ENCODE assay signal across 8 cellular contexts in genomic region chr3:13346481-13347389, GRCh38.
DNase-seq lines count a peak whose midpoint lies in the region; ATAC-seq and TF ChIP-seq lines count a peak whose summit lies in the region.

No MANE protein-coding gene starts in this region.

- H3K79me2 ChIP-seq in HCT116 (ENCODE audit: insufficient read depth, low read length) (no peaks in the 10 kb centered on the region), MM.1S (ENCODE audit: low read length) (peaks cover 6% of the 10 kb centered on the region)

- CTCF ChIA-PET in HCT116 (lab: Charles Lee): no interaction called here

- no peak overlapping the region for H3K4me2 ChIP-seq in HCT116 (ENCODE audit: low read length)
- H3K4me2 ChIP-seq in MM.1S (ENCODE audit: low read depth, low read length): no peak overlapping the region

- no peak for DNase-seq in HCT116 (ENCODE audit: low read depth, low spot score)
- peak; percentile 61 for DNase-seq in activated CD4-positive, CD25-positive, alpha-beta regulatory T cell treated with anti-CD3 and anti-CD28 coated beads, Interleukin-2, amount 50 U/mL, for 72 hours
- DNase-seq in colonic mucosa: peak; percentile 20
- DNase-seq in retinal pigment epithelial cell (ENCODE audit: low read depth): peak; percentile 32
- DNase-seq in NCI-H2196 (lab: John Stamatoyannopoulos, UW; ENCODE audit: unreplicated experiment): no peak
- DNase-seq in MM.1S: no peak

- TF ChIP-seq POLR2A in HCT116 (IDR thresholded peaks at IDR 0.05; ENCODE audit: borderline replicate concordance, extremely low read depth, insufficient read depth, insufficient read length): no peak

- no peak overlapping the region for H2AFZ ChIP-seq in HCT116 (ENCODE audit: low read depth, low read length, poor library complexity, severe bottlenecking)
- H2AFZ ChIP-seq in MM.1S (ENCODE audit: low read length): no peak overlapping the region

- POLR2A ChIA-PET in HCT116 (lab: Charles Lee): no interaction called here

- no TSS peak for BruUV-seq in HCT116 (replicated peaks; lab: Mats Ljungman, UMichigan)

- H3K36me3 ChIP-seq in HCT116 (ENCODE audit: control insufficient read depth in 1 of 2, insufficient read depth in 2 of 2, low read length in 2 of 2): peaks cover 16 to 19% of the 10 kb centered on the region in 2 experiments; a peak in 3 of 4 replicates
- H3K36me3 ChIP-seq in colonic mucosa: no peaks in the 10 kb centered on the region
- H3K36me3 ChIP-seq in MM.1S (replicated peaks; ENCODE audit: insufficient read depth, low read length): peaks cover 8% of the 10 kb centered on the region

- H3K4me3 ChIP-seq in HCT116 (replicated peaks in 1 of 2; ENCODE audit: low read depth in 1 of 2, low read length in 2 of 2) (no peak overlapping the region), colonic mucosa (no peak overlapping the region), retinal pigment epithelial cell (ENCODE audit: low read length) (no peak overlapping the region), MM.1S (ENCODE audit: low read length) (no peak overlapping the region)

- ATAC-seq in HCT116 (0 out of 2 replicates have a peak, but pooled peaks have one; percentile 18), GM18858 (IDR thresholded peaks at IDR 0.05; ENCODE audit: unreplicated experiment) (no peak), GM18520 (IDR thresholded peaks at IDR 0.05; ENCODE audit: unreplicated experiment) (no peak)

- H3F3A ChIP-seq in MM.1S (ENCODE audit: insufficient read depth, low read length): no peaks in the 10 kb centered on the region

- H3K4me1 ChIP-seq in HCT116 (ENCODE audit: control insufficient read depth in 1 of 2, insufficient read depth in 2 of 2, low read length in 2 of 2) (no peaks in the 10 kb centered on the region), colonic mucosa (no peaks in the 10 kb centered on the region), MM.1S (ENCODE audit: low read length) (peaks cover 6% of the 10 kb centered on the region; the same call in 1 of the 2 replicates)

- no peak for TF ChIP-seq RAD21 in HCT116 (IDR thresholded peaks at IDR 0.05; ENCODE audit: low read depth)

- RAD21 ChIA-PET in HCT116 (lab: Charles Lee; ENCODE audit: low non-redundant PET in 1 of 2, low total read pairs in 2 of 2, uncharacterized antibody in 2 of 2, unreplicated experiment in 2 of 2): no interaction called here

- H3K9me2 ChIP-seq in HCT116 (ENCODE audit: insufficient read depth) (no peaks in the 10 kb centered on the region), MM.1S (replicated peaks; ENCODE audit: insufficient read depth, low read length) (no peaks in the 10 kb centered on the region)

- TF ChIP-seq CTCF in HCT116 (IDR thresholded peaks at IDR 0.05 in 2 of 3, conservative IDR thresholded peaks at IDR 0.05 in 1 of 3; ENCODE audit: borderline replicate concordance in 1 of 3, insufficient read depth in 1 of 3, low read depth in 2 of 3, low read length in 2 of 3) (no peak), colonic mucosa (IDR thresholded peaks at IDR 0.05) (no peak), retinal pigment epithelial cell (conservative IDR thresholded peaks at IDR 0.05; ENCODE audit: low read depth, low read length) (peak; percentile 35), MM.1S (IDR thresholded peaks at IDR 0.05; ENCODE audit: low read length) (no peak)

- H3K27ac ChIP-seq in HCT116 (ENCODE audit: low read depth, low read length) (no peak overlapping the region), colonic mucosa (no peak overlapping the region), MM.1S (ENCODE audit: low read length) (no peak overlapping the region)

- H3K9ac ChIP-seq in HCT116 (ENCODE audit: low read length) (no peak overlapping the region), colonic mucosa (ENCODE audit: low read depth in 2 of 2, low read length in 2 of 2) (no peak overlapping the region), MM.1S (ENCODE audit: low read length) (no peak overlapping the region)

- no peaks in the 10 kb centered on the region for H3K9me3 ChIP-seq in HCT116 (ENCODE audit: control insufficient read depth in 1 of 2, insufficient read depth in 1 of 2, low read depth in 1 of 2, low read length in 2 of 2)
- H3K9me3 ChIP-seq in colonic mucosa: no peaks in the 10 kb centered on the region
- H3K9me3 ChIP-seq in MM.1S (replicated peaks; ENCODE audit: insufficient read depth, low read length): no peaks in the 10 kb centered on the region

- no peaks in the 10 kb centered on the region for H3K27me3 ChIP-seq in HCT116 (ENCODE audit: insufficient read depth, low read length)
- no peaks in the 10 kb centered on the region for H3K27me3 ChIP-seq in colonic mucosa
- H3K27me3 ChIP-seq in MM.1S (replicated peaks; ENCODE audit: insufficient read depth, low read length): no peaks in the 10 kb centered on the region

- intact Hi-C loops in HCT116 (cut with micrococcal nuclease): no loop called here
- intact Hi-C loops in colonic mucosa (cut with DNase I): no loop called here

- H4K20me1 ChIP-seq in HCT116 (ENCODE audit: insufficient read depth): no peaks in the 10 kb centered on the region
- no peaks in the 10 kb centered on the region for H4K20me1 ChIP-seq in MM.1S (ENCODE audit: insufficient read depth, low read length)

TF ChIP-seq in HCT116, 20 proteins besides CTCF, POLR2A, EP300 and RAD21:
- TF ChIP-seq ZFX (IDR thresholded peaks at IDR 0.05) (no peak), SP1 (IDR thresholded peaks at IDR 0.05; ENCODE audit: low read depth) (no peak), POLR2AphosphoS5 (IDR thresholded peaks at IDR 0.05; ENCODE audit: low read depth, low read length) (no peak), ZBTB33 (IDR thresholded peaks at IDR 0.05; ENCODE audit: extremely low read depth, insufficient replicate concordance, low read length) (no peak), REST (IDR thresholded peaks at IDR 0.05; ENCODE audit: low read depth) (no peak), EZH2phosphoT487 (IDR thresholded peaks at IDR 0.05; ENCODE audit: borderline replicate concordance) (no peak), EGR1 (IDR thresholded peaks at IDR 0.05; ENCODE audit: low read depth) (no peak)

Comparison
In these comparisons a context has a peak if more than half of its experiments do, and no peak if none do; other contexts are left out.
1. DNase-seq: peak in activated CD4-positive, CD25-positive, alpha-beta regulatory T cell treated with anti-CD3 and anti-CD28 coated beads, Interleukin-2, amount 50 U/mL, for 72 hours (single experiment), colonic mucosa (single experiment) and retinal pigment epithelial cell (single experiment); none in HCT116 (single experiment), NCI-H2196 (single experiment) and MM.1S (single experiment).